8 cellular contexts compared by ENCODE assay signal in the genomic region with DNA sequence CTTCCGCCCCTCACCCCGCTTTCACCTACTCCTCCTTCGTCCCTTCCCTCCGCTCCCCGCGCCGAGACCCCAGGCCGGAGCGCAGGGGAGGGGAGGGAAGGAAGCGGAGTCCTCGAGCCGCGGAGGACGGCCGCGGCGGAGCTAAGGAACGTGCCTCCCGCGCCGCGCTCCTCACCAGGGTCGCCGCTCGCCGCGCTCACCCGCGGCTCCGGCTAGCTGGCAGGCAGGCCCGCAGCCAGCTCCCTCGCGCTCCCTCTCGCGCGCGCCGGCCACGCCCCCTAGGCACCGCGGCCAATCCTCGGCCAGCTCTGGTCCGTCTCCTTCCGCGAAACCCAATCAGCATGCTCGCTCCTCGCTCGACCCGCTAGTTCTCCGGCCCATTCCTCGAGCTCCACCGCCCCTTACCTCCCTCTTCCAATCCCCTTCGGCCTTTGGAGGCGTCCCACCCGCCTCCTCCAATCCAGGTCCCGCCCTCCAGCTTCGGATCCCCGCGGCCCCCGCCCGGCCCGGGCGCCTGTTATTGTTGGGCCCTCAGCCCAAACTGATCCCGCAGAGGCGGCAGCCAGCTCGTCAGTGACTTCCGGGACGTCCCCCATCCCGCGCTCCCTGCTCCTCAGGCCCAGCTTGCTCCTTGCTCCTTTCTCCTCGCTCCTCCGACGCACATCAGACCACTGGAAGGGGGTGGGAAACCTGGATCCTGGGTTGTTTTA. TPM values are rescaled to one million over a fixed set of nuclear protein-coding genes. Genes with fewer than 3 reads are reported as not detected.
DNase-seq lines count a peak whose midpoint lies in the region; ATAC-seq and TF ChIP-seq lines count a peak whose summit lies in the region.

DCBLD2 (minus strand) TSS at position 231 of the 710 bp plus-strand sequence. CDS start 369 bp downstream, outside the sequence.

- peak within 1 kb of the TSS; percentile 93 for H3K4ac ChIP-seq in IMR-90 (ENCODE audit: low read depth, low read length)

- CTCF ChIA-PET in IMR-90 (lab: Yijun Ruan, JAX): interaction anchor here (0.8 to 1.1 kb wide), 3 partner anchors 54 to 84 kb away, joined by 3 to 7 read pairs (median 5); no protein-coding TSS in a partner anchor

- H3K4me1 ChIP-seq in IMR-90 (ENCODE audit: control insufficient read depth, insufficient read depth, low read length) (peaks cover 2% of the 10 kb centered on the region; the same call in 1 of the 2 replicates), esophagus (ENCODE audit: control insufficient read depth in 2 of 2, insufficient read depth in 2 of 2, low read length in 1 of 2) (no peaks in the 10 kb centered on the region), mucosa of rectum (ENCODE audit: control insufficient read depth in 2 of 2, insufficient read depth in 2 of 2, low read length in 2 of 2) (peaks cover 5% of the 10 kb centered on the region in 2 donors)

- H3K9me3 ChIP-seq in IMR-90 (ENCODE audit: control insufficient read depth, insufficient read depth, low read length) (no peaks in the 10 kb centered on the region), esophagus (ENCODE audit: control insufficient read depth in 2 of 2, insufficient read depth in 1 of 2, low read depth in 1 of 2, low read length in 1 of 2) (no peaks in the 10 kb centered on the region), mucosa of rectum (ENCODE audit: control insufficient read depth in 2 of 2, low read length in 2 of 2) (no peaks in the 10 kb centered on the region)

- H3K9ac ChIP-seq in IMR-90 (ENCODE audit: low read depth, low read length) (peak within 1 kb of the TSS; percentile 87), mucosa of rectum (ENCODE audit: low read depth in 1 of 2, low read length in 2 of 2) (peak within 1 kb of the TSS; percentile 52 to 82)

- peak within 1 kb of the TSS; percentile 86 for H4K91ac ChIP-seq in IMR-90 (ENCODE audit: insufficient read depth, low read depth, low read length)

- ATAC-seq in GM21529 (IDR thresholded peaks at IDR 0.05; ENCODE audit: unreplicated experiment) (peak; percentile 99), IMR-90 (ENCODE audit: low read depth) (peak; percentile 97)
- ATAC-seq in activated T-cell treated with anti-CD3 and anti-CD28 coated beads, Interleukin-2, amount 50 U/mL, for 72 hours (replicated peaks in 1 of 2): peak; percentile 98

- H3K9me1 ChIP-seq in IMR-90 (ENCODE audit: insufficient read depth, low read length): no peaks in the 10 kb centered on the region

- H3K18ac ChIP-seq in IMR-90 (ENCODE audit: low read depth, low read length): peak within 1 kb of the TSS; percentile 56

- in situ Hi-C loops in IMR-90 (cut with MboI; ENCODE audit: low sequenced_read_pairs): no loop called here

- H3K4me1 Mint-ChIP-seq in activated T-cell treated with anti-CD3 and anti-CD28 coated beads, Interleukin-2, amount 50 U/mL, for 72 hours (ENCODE audit: low read depth): peaks cover 34% of the 10 kb centered on the region

- 1% methylated on average over 21 of the region's 73 CpGs; no CpG with 5 or more reads in 1 of the 2 experiments for WGBS in IMR-90 (ENCODE audit: extremely low coverage in 2 of 2, insufficient read length in 1 of 2), 2 experiments
- 0 to 1% methylated on average over 42 to 73 of the region's 73 CpGs for WGBS in esophagus, 2 donors

- peaks cover 6 to 19% of the 10 kb centered on the region in 2 experiments for H3K79me1 ChIP-seq in IMR-90 (ENCODE audit: low read depth in 1 of 2, low read length in 2 of 2)

- TF ChIP-seq POLR2A in IMR-90 (IDR thresholded peaks at IDR 0.05; ENCODE audit: low read depth, low read length): peak; percentile 93

- no peaks in the 10 kb centered on the region for H3K36me3 Mint-ChIP-seq in activated T-cell treated with anti-CD3 and anti-CD28 coated beads, Interleukin-2, amount 50 U/mL, for 72 hours (ENCODE audit: insufficient read depth in 2 of 2)

- H3K9me3 Mint-ChIP-seq in activated T-cell treated with anti-CD3 and anti-CD28 coated beads, Interleukin-2, amount 50 U/mL, for 72 hours: no peaks in the 10 kb centered on the region

- peak within 1 kb of the TSS; percentile 93 to 96 for H3K4me3 Mint-ChIP-seq in activated T-cell treated with anti-CD3 and anti-CD28 coated beads, Interleukin-2, amount 50 U/mL, for 72 hours

- H3K4me2 ChIP-seq in IMR-90 (ENCODE audit: low read depth, low read length): peak within 1 kb of the TSS; percentile 92

- H3K4me3 ChIP-seq in IMR-90 (ENCODE audit: insufficient read depth, low read depth, low read length): peak within 1 kb of the TSS; percentile 62
- H3K4me3 ChIP-seq in esophagus (ENCODE audit: low read depth in 1 of 2, low read length in 2 of 2): peak within 1 kb of the TSS; percentile 63 to 97
- peak within 1 kb of the TSS; percentile 74 to 79 for H3K4me3 ChIP-seq in mucosa of rectum (ENCODE audit: low read length in 2 of 2)

- H3K14ac ChIP-seq in IMR-90 (replicated peaks; ENCODE audit: low read depth, low read length): peak within 1 kb of the TSS; percentile 80

- H3K27me3 Mint-ChIP-seq in activated T-cell treated with anti-CD3 and anti-CD28 coated beads, Interleukin-2, amount 50 U/mL, for 72 hours (ENCODE audit: low read depth): peaks cover 1% of the 10 kb centered on the region

- H3K56ac ChIP-seq in IMR-90 (ENCODE audit: extremely low read depth, insufficient read depth, low read length): peak within 1 kb of the TSS; percentile 91

- H4K5ac ChIP-seq in IMR-90 (ENCODE audit: low read depth, low read length): peak within 1 kb of the TSS; percentile 47

- no TSS peak for BruUV-seq in IMR-90 (replicated peaks; lab: Mats Ljungman, UMichigan)

- POLR2A ChIA-PET in IMR-90 (lab: Charles Lee; ENCODE audit: unreplicated experiment): interaction anchor here (0.6 to 0.7 kb wide), 3 partner anchors 9 to 17 kb away, joined by 3 read pairs; no protein-coding TSS in a partner anchor

- H4K8ac ChIP-seq in IMR-90 (ENCODE audit: low read depth in 2 of 2, low read length in 2 of 2): peak within 1 kb of the TSS; percentile 66 to 81

- H3K27ac Mint-ChIP-seq in activated T-cell treated with anti-CD3 and anti-CD28 coated beads, Interleukin-2, amount 50 U/mL, for 72 hours: peak within 1 kb of the TSS; percentile 45

- H3K27ac ChIP-seq in IMR-90 (ENCODE audit: insufficient read depth, low read length) (peak within 1 kb of the TSS; percentile 94), esophagus (ENCODE audit: low read depth in 2 of 2, low read length in 1 of 2) (peak within 1 kb of the TSS; percentile 85 to 87), mucosa of rectum (ENCODE audit: low read depth in 2 of 2, low read length in 2 of 2) (peak within 1 kb of the TSS; percentile 80)

- H2AK5ac ChIP-seq in IMR-90 (ENCODE audit: low read depth, low read length): peak within 1 kb of the TSS; percentile 76

- H3K27me3 ChIP-seq in IMR-90 (ENCODE audit: control insufficient read depth, insufficient read depth, low read length) (no peaks in the 10 kb centered on the region), esophagus (ENCODE audit: control insufficient read depth in 1 of 2, insufficient read depth in 2 of 2, low read length in 2 of 2) (no peaks in the 10 kb centered on the region), mucosa of rectum (ENCODE audit: control insufficient read depth in 2 of 2, insufficient read depth in 2 of 2, low read length in 2 of 2) (no peaks in the 10 kb centered on the region)

- H4K20me1 ChIP-seq in IMR-90 (ENCODE audit: insufficient read depth, low read length): peaks cover 12% of the 10 kb centered on the region

- peak within 1 kb of the TSS; percentile 96 for H2AK9ac ChIP-seq in IMR-90 (replicated peaks; ENCODE audit: low read depth, low read length, poor library complexity)

- peak within 1 kb of the TSS; percentile 30; the same call in 1 of the 2 replicates for H2BK20ac ChIP-seq in IMR-90 (ENCODE audit: low read depth, low read length)

- H3K23ac ChIP-seq in IMR-90 (ENCODE audit: low read depth, low read length): peak within 1 kb of the TSS; percentile 59

- no peak for TF ChIP-seq CTCF in IMR-90 (conservative IDR thresholded peaks at IDR 0.05; ENCODE audit: low read depth, low read length)

- peak within 1 kb of the TSS; percentile 89 for H2BK5ac ChIP-seq in IMR-90 (ENCODE audit: low read depth, low read length, poor library complexity, severe bottlenecking)

- H3K36me3 ChIP-seq in IMR-90 (ENCODE audit: control insufficient read depth, insufficient read depth, low read length) (no peaks in the 10 kb centered on the region), esophagus (ENCODE audit: control insufficient read depth in 2 of 2, insufficient read depth in 2 of 2, low read length in 1 of 2) (no peaks in the 10 kb centered on the region), mucosa of rectum (ENCODE audit: control insufficient read depth in 2 of 2, insufficient read depth in 2 of 2, low read length in 2 of 2) (no peaks in the 10 kb centered on the region)

- H2BK120ac ChIP-seq in IMR-90 (ENCODE audit: low read depth, low read length): peak within 1 kb of the TSS; percentile 76

- H2AFZ ChIP-seq in IMR-90 (replicated peaks; ENCODE audit: low read length, poor library complexity): peak within 1 kb of the TSS; percentile 93

- intact Hi-C loops in IMR-90 (cut with micrococcal nuclease): loop anchor here (2.0 to 10.0 kb wide), 6 partner anchors 15 to 297 kb away; no protein-coding TSS in a partner anchor

- dilution Hi-C loops in IMR-90 (cut with HindIII; ENCODE audit: low sequenced_read_pairs, unreplicated experiment): no loop called here

- peak; percentile 99 for DNase-seq in DMS 273 treated with DMSO at 0.1 percent for 48 hours (lab: John Stamatoyannopoulos, UW)
- DNase-seq in IMR-90: peak; percentile 99
- DNase-seq in activated T-cell treated with anti-CD3 and anti-CD28 coated beads, Interleukin-2, amount 50 U/mL, for 72 hours: peak; percentile 95 to 97
- DNase-seq in stimulated activated CD8-positive, alpha-beta memory T cell treated with anti-CD3 and anti-CD28 coated beads, Interleukin-4, amount 100 ng/mL, for 4 hours (ENCODE audit: low read depth in 2 of 2, low spot score in 1 of 2): peak; percentile 71 to 84

- no peak for TF ChIP-seq RAD21 in IMR-90 (IDR thresholded peaks at IDR 0.05; ENCODE audit: low read length)

- peak within 1 kb of the TSS; percentile 88 for H2BK15ac ChIP-seq in IMR-90 (ENCODE audit: low read depth, low read length)

TF ChIP-seq in IMR-90, 13 proteins besides CTCF, POLR2A, EP300 and RAD21 (continues in another document):
- TF ChIP-seq MAFK (IDR thresholded peaks at IDR 0.05; ENCODE audit: low read depth, low read length): no peak
- TF ChIP-seq RFX5 (IDR thresholded peaks at IDR 0.05; ENCODE audit: low read depth, low read length): no peak
- no peak for TF ChIP-seq SMC3 (IDR thresholded peaks at IDR 0.05; ENCODE audit: low read depth, low read length)

TF ChIP-seq in PFSK-1, 5 proteins besides CTCF, POLR2A, EP300 and RAD21 (continues in another document):
- TF ChIP-seq SIN3A (IDR thresholded peaks at IDR 0.05; ENCODE audit: borderline replicate concordance, insufficient read depth, low read length) (no peak), FOXP2 (optimal IDR thresholded peaks at IDR 0.05; ENCODE audit: borderline replicate concordance, extremely low read depth, extremely low read length, insufficient read depth) (peak; percentile 25)

RNA-seq across cellular contexts. Expression of gene DCBLD2, which starts in this region (rescaled TPM):
- 196 and 275 TPM in 2 replicates for total RNA-seq in IMR-90 (2012; rRNA removed)
- polyA plus RNA-seq in IMR-90 (2012; rRNA removed) (119 and 121 TPM in 2 replicates), esophagus (1 to 10 TPM; 2.5 to 3.0 TPM)
- 38.1 and 38.8 TPM in 2 replicates for polyA plus RNA-seq in IMR-90 (2012; cell fraction: cytosol; rRNA removed)
- polyA plus RNA-seq in IMR-90 (2012; cell fraction: nucleus; rRNA removed; ENCODE audit: low replicate concordance): 32.4 and 131 TPM in 2 replicates
- polyA plus RNA-seq in PFSK-1 (2012; ENCODE audit: insufficient read length, low read depth): 3.2 TPM
- 1 to 10 TPM; 1.1 to 3.9 TPM for total RNA-seq in activated T-cell treated with anti-CD3 and anti-CD28 coated beads, Interleukin-2, amount 50 U/mL, for 72 hours

Comparison
In these comparisons a context has a peak if more than half of its experiments do, and no peak if none do; other contexts are left out.
1. Peak in every context shown above with its lines: DNase-seq, ATAC-seq, H3K4me3 ChIP-seq and H3K27ac ChIP-seq.
2. RNA of gene DCBLD2 (total RNA-seq): 196 to 275 TPM in IMR-90; 1.1 to 3.9 TPM in activated T-cell treated with anti-CD3 and anti-CD28 coated beads, Interleukin-2, amount 50 U/mL, for 72 hours; every median in the first group is over 10 times any median in the second.
3. RNA of gene DCBLD2 (polyA plus RNA-seq): 32.4 to 131 TPM in IMR-90; 2.5 to 3.0 TPM in esophagus; every median in the first group is over 4 times any median in the second.